1 cellular context compared by ENCODE assay signal in genomic region chr11:70324354-70325115, GRCh38.
TF ChIP-seq lines count a peak whose summit lies in the region.

No MANE protein-coding gene starts in this region.

TF ChIP-seq in HepG2, 621 proteins besides CTCF, POLR2A, EP300 and RAD21 (continued from another document):
- TF ChIP-seq, protein P1, sequence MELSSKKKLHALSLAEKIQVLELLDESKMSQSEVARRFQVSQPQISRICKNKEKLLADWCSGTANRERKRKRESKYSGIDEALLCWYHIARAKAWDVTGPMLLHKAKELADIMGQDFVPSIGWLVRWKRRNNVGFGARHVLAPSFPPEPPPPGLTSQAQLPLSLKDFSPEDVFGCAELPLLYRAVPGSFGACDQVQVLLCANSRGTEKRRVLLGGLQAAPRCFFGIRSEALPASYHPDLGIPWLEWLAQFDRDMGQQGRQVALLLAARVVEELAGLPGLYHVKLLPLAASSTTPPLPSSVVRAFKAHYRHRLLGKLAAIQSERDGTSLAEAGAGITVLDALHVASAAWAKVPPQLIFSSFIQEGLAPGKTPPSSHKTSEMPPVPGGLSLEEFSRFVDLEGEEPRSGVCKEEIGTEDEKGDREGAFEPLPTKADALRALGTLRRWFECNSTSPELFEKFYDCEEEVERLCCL (CRISPR knock-in tag; IDR thresholded peaks at IDR 0.05; ENCODE audit: borderline replicate concordance) = no peak
- TF ChIP-seq PRPF4 (IDR thresholded peaks at IDR 0.05; ENCODE audit: low read depth, low read length, poor library complexity, severe bottlenecking) (no peak), BCL6 (CRISPR knock-in tag; IDR thresholded peaks at IDR 0.05) (no peak), ATF1 (CRISPR knock-in tag; IDR thresholded peaks at IDR 0.05) (no peak), ZMYM2 (CRISPR knock-in tag; IDR thresholded peaks at IDR 0.05) (no peak), CBX1 (IDR thresholded peaks at IDR 0.05; ENCODE audit: low read depth) (no peak), KAT8 (CRISPR knock-in tag; IDR thresholded peaks at IDR 0.05) (no peak), ZUFSP (CRISPR knock-in tag; IDR thresholded peaks at IDR 0.05; ENCODE audit: borderline replicate concordance) (no peak), ZBTB20 (CRISPR knock-in tag; IDR thresholded peaks at IDR 0.05; ENCODE audit: borderline replicate concordance, low read depth) (no peak), ZNF709 (CRISPR knock-in tag; IDR thresholded peaks at IDR 0.05) (no peak), ZBTB7A (CRISPR knock-in tag; IDR thresholded peaks at IDR 0.05) (no peak), ZNF609 (CRISPR knock-in tag; IDR thresholded peaks at IDR 0.05; ENCODE audit: borderline replicate concordance) (no peak)
- TF ChIP-seq, protein P2, sequence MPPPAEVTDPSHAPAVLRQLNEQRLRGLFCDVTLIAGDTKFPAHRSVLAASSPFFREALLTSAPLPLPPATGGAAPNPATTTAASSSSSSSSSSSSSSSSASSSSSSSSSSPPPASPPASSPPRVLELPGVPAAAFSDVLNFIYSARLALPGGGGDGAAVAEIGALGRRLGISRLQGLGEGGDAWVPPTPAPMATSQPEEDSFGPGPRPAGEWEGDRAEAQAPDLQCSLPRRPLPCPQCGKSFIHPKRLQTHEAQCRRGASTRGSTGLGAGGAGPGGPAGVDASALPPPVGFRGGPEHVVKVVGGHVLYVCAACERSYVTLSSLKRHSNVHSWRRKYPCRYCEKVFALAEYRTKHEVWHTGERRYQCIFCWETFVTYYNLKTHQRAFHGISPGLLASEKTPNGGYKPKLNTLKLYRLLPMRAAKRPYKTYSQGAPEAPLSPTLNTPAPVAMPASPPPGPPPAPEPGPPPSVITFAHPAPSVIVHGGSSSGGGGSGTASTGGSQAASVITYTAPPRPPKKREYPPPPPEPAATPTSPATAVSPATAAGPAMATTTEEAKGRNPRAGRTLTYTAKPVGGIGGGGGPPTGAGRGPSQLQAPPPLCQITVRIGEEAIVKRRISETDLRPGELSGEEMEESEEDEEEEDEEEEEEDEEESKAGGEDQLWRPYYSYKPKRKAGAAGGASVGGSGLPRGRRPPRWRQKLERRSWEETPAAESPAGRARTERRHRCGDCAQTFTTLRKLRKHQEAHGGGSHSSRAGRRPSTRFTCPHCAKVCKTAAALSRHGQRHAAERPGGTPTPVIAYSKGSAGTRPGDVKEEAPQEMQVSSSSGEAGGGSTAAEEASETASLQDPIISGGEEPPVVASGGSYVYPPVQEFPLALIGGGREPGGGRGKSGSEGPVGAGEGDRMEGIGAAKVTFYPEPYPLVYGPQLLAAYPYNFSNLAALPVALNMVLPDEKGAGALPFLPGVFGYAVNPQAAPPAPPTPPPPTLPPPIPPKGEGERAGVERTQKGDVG (CRISPR knock-in tag; IDR thresholded peaks at IDR 0.05; ENCODE audit: borderline replicate concordance) = no peak
